ENCODE assay signal across 8 cellular contexts in genomic region chr6:30572078-30572605, GRCh38. TPM values are rescaled to one million over a fixed set of nuclear protein-coding genes. Genes with fewer than 3 reads are reported as not detected.
DNase-seq lines count a peak whose midpoint lies in the region; ATAC-seq and TF ChIP-seq lines count a peak whose summit lies in the region.

No MANE protein-coding gene starts in this region.

- TF ChIP-seq EP300 in gastroesophageal sphincter (IDR thresholded peaks at IDR 0.05): no peak

- H3K36me3 ChIP-seq in GM23338 (ENCODE audit: insufficient read depth) (peaks cover 10% of the 10 kb centered on the region; the same call in 1 of the 2 replicates), gastroesophageal sphincter (peaks cover 0 to 19% of the 10 kb centered on the region in 2 donors)

- H3K4me1 ChIP-seq in GM23338 (ENCODE audit: insufficient read depth) (peaks cover 18% of the 10 kb centered on the region), gastroesophageal sphincter (peaks cover 5 to 58% (median 17%) of the 10 kb centered on the region in 3 donors)

- DNase-seq in GM23338 (ENCODE audit: low spot score) (no peak), WTC11 (ENCODE audit: low spot score) (no peak), skeletal muscle cell (ENCODE audit: low read depth) (no peak), DMS153 treated with DMSO at 0.1 percent for 48 hours (lab: John Stamatoyannopoulos, UW; ENCODE audit: unreplicated experiment) (no peak), DMS53 (lab: John Stamatoyannopoulos, UW) (no peak)
- DNase-seq in stimulated activated CD4-positive, alpha-beta T cell treated with anti-CD3 and anti-CD28 coated beads, Interleukin-4, amount 100 ng/mL, for 1 hour: no peak

- no peak for ATAC-seq in GM23338
- no peak for ATAC-seq in WTC11
- ATAC-seq in gastroesophageal sphincter: no peak
- no peak for ATAC-seq in GM18870 (IDR thresholded peaks at IDR 0.05; ENCODE audit: unreplicated experiment)

- peak overlapping the region; percentile 99 for H3K4me2 ChIP-seq in GM23338

- H3K4me3 Mint-ChIP-seq in GM23338: peak overlapping the region; percentile 96
- peak overlapping the region; percentile 99 for H3K4me3 Mint-ChIP-seq in WTC11

- POLR2A ChIA-PET in WTC11 (lab: Charles Lee): no interaction called here

- H3K4me3 ChIP-seq in GM23338 (peak overlapping the region; percentile 95), gastroesophageal sphincter (peak overlapping the region; percentile 52 to 69), skeletal muscle cell (ENCODE audit: low read depth, low read length) (peak overlapping the region; percentile 89)

- H3K4me1 Mint-ChIP-seq in GM23338: peaks cover 31% of the 10 kb centered on the region
- peaks cover 33% of the 10 kb centered on the region for H3K4me1 Mint-ChIP-seq in WTC11

- peak overlapping the region; percentile 97 for H3K27ac Mint-ChIP-seq in GM23338
- peak overlapping the region; percentile 98 for H3K27ac Mint-ChIP-seq in WTC11

- no peaks in the 10 kb centered on the region for H3K9me2 ChIP-seq in GM23338 (ENCODE audit: insufficient read depth)

- H3F3A ChIP-seq in GM23338 (replicated peaks; ENCODE audit: low read depth): peaks cover 8% of the 10 kb centered on the region; the same call in 1 of the 2 replicates

- H3K27ac ChIP-seq in GM23338 (ENCODE audit: low read depth): peak overlapping the region; percentile 73; the same call in 1 of the 2 replicates
- peak overlapping the region; percentile 58 to 92 (median 86) for H3K27ac ChIP-seq in gastroesophageal sphincter

- no peaks in the 10 kb centered on the region for H3K9me3 ChIP-seq in gastroesophageal sphincter

- peaks cover 56% of the 10 kb centered on the region for H3K79me2 ChIP-seq in GM23338 (replicated peaks; ENCODE audit: insufficient read depth)

- H3K36me3 Mint-ChIP-seq in GM23338 (ENCODE audit: low read depth): peaks cover 23% of the 10 kb centered on the region
- H3K36me3 Mint-ChIP-seq in WTC11: peaks cover 10% of the 10 kb centered on the region

- no peak overlapping the region for H2AFZ ChIP-seq in GM23338

- TF ChIP-seq POLR2A in gastroesophageal sphincter (IDR thresholded peaks at IDR 0.05): no peak

- 0 to 10% methylated on average over 2 of the region's 2 CpGs for WGBS in gastroesophageal sphincter (ENCODE audit: low coverage in 1 of 2), 2 donors

- H3K27me3 ChIP-seq in GM23338 (ENCODE audit: insufficient read depth) (peaks cover 6% of the 10 kb centered on the region; the same call in 1 of the 2 replicates), gastroesophageal sphincter (no peaks in the 10 kb centered on the region)

- peaks cover 29% of the 10 kb centered on the region for H4K20me1 ChIP-seq in GM23338 (replicated peaks; ENCODE audit: insufficient read depth)

- H3K27me3 Mint-ChIP-seq in GM23338 (ENCODE audit: insufficient read depth, low read depth, poor library complexity) (peaks cover 13% of the 10 kb centered on the region), WTC11 (ENCODE audit: low read depth) (peaks cover 10% of the 10 kb centered on the region)

- TF ChIP-seq CTCF in GM23338 (conservative IDR thresholded peaks at IDR 0.05; ENCODE audit: low read depth in 2 of 2): no peak
- no peak for TF ChIP-seq CTCF in WTC11 (IDR thresholded peaks at IDR 0.05)
- TF ChIP-seq CTCF in gastroesophageal sphincter (IDR thresholded peaks at IDR 0.05): no peak

- CTCF ChIA-PET in WTC11 (lab: Charles Lee): no interaction called here

- H3K9me3 Mint-ChIP-seq in GM23338: no peaks in the 10 kb centered on the region; the same call in 2 of the 3 replicates
- no peaks in the 10 kb centered on the region for H3K9me3 Mint-ChIP-seq in WTC11

TF ChIP-seq in GM23338, 12 proteins besides CTCF, POLR2A, EP300 and RAD21 (continues in another document):
- no peak for TF ChIP-seq CREB1 (CRISPR knock-in tag; IDR thresholded peaks at IDR 0.05; ENCODE audit: low read depth)
- TF ChIP-seq EZH2 (IDR thresholded peaks at IDR 0.05; ENCODE audit: low read depth, unreplicated experiment): no peak
- no peak for TF ChIP-seq POLR2AphosphoS5 (IDR thresholded peaks at IDR 0.05; ENCODE audit: low read depth)
- no peak for TF ChIP-seq ETS1 (IDR thresholded peaks at IDR 0.05)
- TF ChIP-seq ZNF331 (CRISPR knock-in tag; IDR thresholded peaks at IDR 0.05; ENCODE audit: low read depth): no peak
- TF ChIP-seq NANOG (IDR thresholded peaks at IDR 0.05; ENCODE audit: borderline replicate concordance): no peak
- TF ChIP-seq JUNB (IDR thresholded peaks at IDR 0.05; ENCODE audit: unreplicated experiment): no peak
- no peak for TF ChIP-seq STAT1 (IDR thresholded peaks at IDR 0.05; ENCODE audit: unreplicated experiment)

TF ChIP-seq in WTC11, 78 proteins besides CTCF, POLR2A, EP300 and RAD21:
- no peak for TF ChIP-seq ZNF512 (CRISPR knock-in tag; IDR thresholded peaks at IDR 0.05; ENCODE audit: borderline replicate concordance)
- no peak for TF ChIP-seq GTF2I (CRISPR knock-in tag; conservative IDR thresholded peaks at IDR 0.05)

RNA-seq across cellular contexts. Expression of gene ABCF1, which starts 0.9 kb away (rescaled TPM):
- 85.8 and 92.6 TPM in 2 replicates for total RNA-seq in GM23338 (2014; rRNA removed; shearing (Covaris generic))
- polyA plus RNA-seq in GM23338 (2016; fragmentation: Nextera tagmentation; extraction: Ambion mirVana): 244 and 279 TPM in 2 replicates
- total RNA-seq in WTC11 (2021) (98.7 to 102 TPM (median 101 TPM) in 3 replicates), gastroesophageal sphincter (10 to 100 TPM; 42.8 to 63.6 (median 47.4) TPM)

RNA-seq across cellular contexts. Expression of gene PRR3, which starts 15.0 kb away (rescaled TPM):
- 7.5 and 15.2 TPM in 2 replicates for total RNA-seq in GM23338 (2014; rRNA removed; shearing (Covaris generic))
- polyA plus RNA-seq in GM23338 (2016; fragmentation: Nextera tagmentation; extraction: Ambion mirVana): 8.2 and 10.9 TPM in 2 replicates
- total RNA-seq in WTC11 (2021) (10.1 to 13.1 TPM (median 10.8 TPM) in 3 replicates), gastroesophageal sphincter (10 to 100 TPM in 2 of 4 donors, 1 to 10 TPM in 2; 3.5 to 21.6 (median 7.9) TPM)

RNA-seq across cellular contexts. Expression of gene GNL1, which starts 15.9 kb away (rescaled TPM):
- 29.6 and 42.5 TPM in 2 replicates for total RNA-seq in GM23338 (2014; rRNA removed; shearing (Covaris generic))
- polyA plus RNA-seq in GM23338 (2016; fragmentation: Nextera tagmentation; extraction: Ambion mirVana): 30.8 and 31.4 TPM in 2 replicates
- total RNA-seq in WTC11 (2021): 69.1 to 85.7 TPM (median 72.8 TPM) in 3 replicates
- total RNA-seq in gastroesophageal sphincter: 10 to 100 TPM; 39.2 to 48.3 (median 42.4) TPM

RNA-seq across cellular contexts. Expression of gene PPP1R10, which starts 44.9 kb away (rescaled TPM):
- 41.0 and 41.3 TPM in 2 replicates for total RNA-seq in GM23338 (2014; rRNA removed; shearing (Covaris generic))
- polyA plus RNA-seq in GM23338 (2016; fragmentation: Nextera tagmentation; extraction: Ambion mirVana): 41.9 and 42.9 TPM in 2 replicates
- total RNA-seq in WTC11 (2021) (83.1 to 90.5 TPM (median 85.5 TPM) in 3 replicates), gastroesophageal sphincter (10 to 100 TPM; 26.7 to 50.4 (median 37.9) TPM)

RNA-seq across cellular contexts. Expression of gene MRPS18B, which starts 45.5 kb away (rescaled TPM):
- 49.1 and 49.2 TPM in 2 replicates for total RNA-seq in GM23338 (2014; rRNA removed; shearing (Covaris generic))
- 73.6 and 78.8 TPM in 2 replicates for polyA plus RNA-seq in GM23338 (2016; fragmentation: Nextera tagmentation; extraction: Ambion mirVana)
- total RNA-seq in WTC11 (2021): 56.4 to 67.8 TPM (median 57.6 TPM) in 3 replicates
- 10 to 100 TPM; 35.0 to 41.2 (median 36.7) TPM for total RNA-seq in gastroesophageal sphincter
